ENCODE assay signal across 1 cellular context in the genomic region with DNA sequence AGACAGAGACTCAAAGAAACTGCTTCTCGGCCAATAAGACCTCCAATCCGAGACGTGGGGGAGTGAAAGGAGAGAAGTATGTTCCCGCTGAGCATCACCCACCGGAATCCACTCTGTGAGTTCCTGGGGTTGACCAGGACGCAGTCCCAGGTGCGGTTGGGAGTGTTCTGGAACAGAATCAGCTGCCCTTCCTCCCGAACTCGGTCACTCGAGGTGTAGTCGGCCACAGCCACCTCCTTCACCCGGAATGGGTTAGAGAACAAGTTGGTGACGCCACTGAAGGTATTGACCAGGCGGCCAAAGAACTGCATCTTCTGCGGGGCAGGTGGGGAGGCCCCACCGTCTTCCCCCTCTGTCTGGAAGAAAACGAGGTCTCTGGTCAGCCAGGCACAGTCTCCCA.
TF ChIP-seq lines count a peak whose summit lies in the region.

No MANE protein-coding gene starts in this region.

TF ChIP-seq in IMR-90, 13 proteins besides CTCF, POLR2A, EP300 and RAD21:
- no peak for TF ChIP-seq BHLHE40 (IDR thresholded peaks at IDR 0.05; ENCODE audit: low read depth, low read length)
- no peak for TF ChIP-seq SMC3 (IDR thresholded peaks at IDR 0.05; ENCODE audit: low read depth, low read length)
- TF ChIP-seq, protein P1, sequence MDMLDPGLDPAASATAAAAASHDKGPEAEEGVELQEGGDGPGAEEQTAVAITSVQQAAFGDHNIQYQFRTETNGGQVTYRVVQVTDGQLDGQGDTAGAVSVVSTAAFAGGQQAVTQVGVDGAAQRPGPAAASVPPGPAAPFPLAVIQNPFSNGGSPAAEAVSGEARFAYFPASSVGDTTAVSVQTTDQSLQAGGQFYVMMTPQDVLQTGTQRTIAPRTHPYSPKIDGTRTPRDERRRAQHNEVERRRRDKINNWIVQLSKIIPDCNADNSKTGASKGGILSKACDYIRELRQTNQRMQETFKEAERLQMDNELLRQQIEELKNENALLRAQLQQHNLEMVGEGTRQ (IDR thresholded peaks at IDR 0.05; ENCODE audit: low read depth, low read length) = no peak
